ENCODE assay signal across 1 cellular context in the genomic region with DNA sequence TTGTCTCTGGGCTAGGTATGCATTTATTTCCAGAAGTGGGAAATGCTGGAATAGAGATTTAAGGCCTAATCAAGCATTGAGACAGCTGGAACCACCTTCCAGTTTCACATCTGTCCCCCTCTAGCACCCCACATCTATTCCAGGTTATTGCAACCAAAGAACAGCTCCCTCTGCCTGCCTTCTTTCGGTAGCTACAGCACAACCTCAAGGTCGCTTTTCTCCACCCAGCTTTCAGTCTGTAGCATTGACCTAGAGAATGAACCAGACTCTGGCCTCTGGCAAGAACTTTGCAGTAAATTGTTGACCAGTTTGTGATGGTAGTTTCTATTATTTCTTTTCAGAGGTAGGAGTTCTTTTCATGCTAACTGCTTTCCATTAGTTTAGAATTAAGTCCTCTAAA.
TF ChIP-seq lines count a peak whose summit lies in the region.

No MANE protein-coding gene starts in this region.

TF ChIP-seq in K562, 482 proteins besides CTCF, POLR2A, EP300 and RAD21 (continued from another document):
- TF ChIP-seq, protein P1, sequence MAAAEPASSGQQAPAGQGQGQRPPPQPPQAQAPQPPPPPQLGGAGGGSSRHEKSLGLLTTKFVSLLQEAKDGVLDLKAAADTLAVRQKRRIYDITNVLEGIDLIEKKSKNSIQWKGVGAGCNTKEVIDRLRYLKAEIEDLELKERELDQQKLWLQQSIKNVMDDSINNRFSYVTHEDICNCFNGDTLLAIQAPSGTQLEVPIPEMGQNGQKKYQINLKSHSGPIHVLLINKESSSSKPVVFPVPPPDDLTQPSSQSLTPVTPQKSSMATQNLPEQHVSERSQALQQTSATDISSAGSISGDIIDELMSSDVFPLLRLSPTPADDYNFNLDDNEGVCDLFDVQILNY (CRISPR knock-in tag; IDR thresholded peaks at IDR 0.05), result no peak
- TF ChIP-seq, protein P2, sequence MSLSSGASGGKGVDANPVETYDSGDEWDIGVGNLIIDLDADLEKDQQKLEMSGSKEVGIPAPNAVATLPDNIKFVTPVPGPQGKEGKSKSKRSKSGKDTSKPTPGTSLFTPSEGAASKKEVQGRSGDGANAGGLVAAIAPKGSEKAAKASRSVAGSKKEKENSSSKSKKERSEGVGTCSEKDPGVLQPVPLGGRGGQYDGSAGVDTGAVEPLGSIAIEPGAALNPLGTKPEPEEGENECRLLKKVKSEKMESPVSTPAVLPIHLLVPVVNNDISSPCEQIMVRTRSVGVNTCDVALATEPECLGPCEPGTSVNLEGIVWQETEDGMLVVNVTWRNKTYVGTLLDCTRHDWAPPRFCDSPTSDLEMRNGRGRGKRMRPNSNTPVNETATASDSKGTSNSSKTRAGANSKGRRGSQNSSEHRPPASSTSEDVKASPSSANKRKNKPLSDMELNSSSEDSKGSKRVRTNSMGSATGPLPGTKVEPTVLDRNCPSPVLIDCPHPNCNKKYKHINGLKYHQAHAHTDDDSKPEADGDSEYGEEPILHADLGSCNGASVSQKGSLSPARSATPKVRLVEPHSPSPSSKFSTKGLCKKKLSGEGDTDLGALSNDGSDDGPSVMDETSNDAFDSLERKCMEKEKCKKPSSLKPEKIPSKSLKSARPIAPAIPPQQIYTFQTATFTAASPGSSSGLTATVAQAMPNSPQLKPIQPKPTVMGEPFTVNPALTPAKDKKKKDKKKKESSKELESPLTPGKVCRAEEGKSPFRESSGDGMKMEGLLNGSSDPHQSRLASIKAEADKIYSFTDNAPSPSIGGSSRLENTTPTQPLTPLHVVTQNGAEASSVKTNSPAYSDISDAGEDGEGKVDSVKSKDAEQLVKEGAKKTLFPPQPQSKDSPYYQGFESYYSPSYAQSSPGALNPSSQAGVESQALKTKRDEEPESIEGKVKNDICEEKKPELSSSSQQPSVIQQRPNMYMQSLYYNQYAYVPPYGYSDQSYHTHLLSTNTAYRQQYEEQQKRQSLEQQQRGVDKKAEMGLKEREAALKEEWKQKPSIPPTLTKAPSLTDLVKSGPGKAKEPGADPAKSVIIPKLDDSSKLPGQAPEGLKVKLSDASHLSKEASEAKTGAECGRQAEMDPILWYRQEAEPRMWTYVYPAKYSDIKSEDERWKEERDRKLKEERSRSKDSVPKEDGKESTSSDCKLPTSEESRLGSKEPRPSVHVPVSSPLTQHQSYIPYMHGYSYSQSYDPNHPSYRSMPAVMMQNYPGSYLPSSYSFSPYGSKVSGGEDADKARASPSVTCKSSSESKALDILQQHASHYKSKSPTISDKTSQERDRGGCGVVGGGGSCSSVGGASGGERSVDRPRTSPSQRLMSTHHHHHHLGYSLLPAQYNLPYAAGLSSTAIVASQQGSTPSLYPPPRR (CRISPR knock-in tag; IDR thresholded peaks at IDR 0.05; ENCODE audit: borderline replicate concordance), result no peak
- TF ChIP-seq CBFA2T2 (conservative IDR thresholded peaks at IDR 0.05) (no peak), XRCC4 (IDR thresholded peaks at IDR 0.05; ENCODE audit: extremely low read depth, insufficient read depth, insufficient read length) (no peak), MEF2A (IDR thresholded peaks at IDR 0.05; ENCODE audit: control insufficient read depth, low read depth, low read length) (no peak), ETV5 (CRISPR knock-in tag; IDR thresholded peaks at IDR 0.05; ENCODE audit: low read depth) (no peak), RNF2 (IDR thresholded peaks at IDR 0.05) (no peak), MCM7 (IDR thresholded peaks at IDR 0.05) (no peak), MIER1 (IDR thresholded peaks at IDR 0.05; ENCODE audit: low read depth) (no peak)
- TF ChIP-seq, protein P3, sequence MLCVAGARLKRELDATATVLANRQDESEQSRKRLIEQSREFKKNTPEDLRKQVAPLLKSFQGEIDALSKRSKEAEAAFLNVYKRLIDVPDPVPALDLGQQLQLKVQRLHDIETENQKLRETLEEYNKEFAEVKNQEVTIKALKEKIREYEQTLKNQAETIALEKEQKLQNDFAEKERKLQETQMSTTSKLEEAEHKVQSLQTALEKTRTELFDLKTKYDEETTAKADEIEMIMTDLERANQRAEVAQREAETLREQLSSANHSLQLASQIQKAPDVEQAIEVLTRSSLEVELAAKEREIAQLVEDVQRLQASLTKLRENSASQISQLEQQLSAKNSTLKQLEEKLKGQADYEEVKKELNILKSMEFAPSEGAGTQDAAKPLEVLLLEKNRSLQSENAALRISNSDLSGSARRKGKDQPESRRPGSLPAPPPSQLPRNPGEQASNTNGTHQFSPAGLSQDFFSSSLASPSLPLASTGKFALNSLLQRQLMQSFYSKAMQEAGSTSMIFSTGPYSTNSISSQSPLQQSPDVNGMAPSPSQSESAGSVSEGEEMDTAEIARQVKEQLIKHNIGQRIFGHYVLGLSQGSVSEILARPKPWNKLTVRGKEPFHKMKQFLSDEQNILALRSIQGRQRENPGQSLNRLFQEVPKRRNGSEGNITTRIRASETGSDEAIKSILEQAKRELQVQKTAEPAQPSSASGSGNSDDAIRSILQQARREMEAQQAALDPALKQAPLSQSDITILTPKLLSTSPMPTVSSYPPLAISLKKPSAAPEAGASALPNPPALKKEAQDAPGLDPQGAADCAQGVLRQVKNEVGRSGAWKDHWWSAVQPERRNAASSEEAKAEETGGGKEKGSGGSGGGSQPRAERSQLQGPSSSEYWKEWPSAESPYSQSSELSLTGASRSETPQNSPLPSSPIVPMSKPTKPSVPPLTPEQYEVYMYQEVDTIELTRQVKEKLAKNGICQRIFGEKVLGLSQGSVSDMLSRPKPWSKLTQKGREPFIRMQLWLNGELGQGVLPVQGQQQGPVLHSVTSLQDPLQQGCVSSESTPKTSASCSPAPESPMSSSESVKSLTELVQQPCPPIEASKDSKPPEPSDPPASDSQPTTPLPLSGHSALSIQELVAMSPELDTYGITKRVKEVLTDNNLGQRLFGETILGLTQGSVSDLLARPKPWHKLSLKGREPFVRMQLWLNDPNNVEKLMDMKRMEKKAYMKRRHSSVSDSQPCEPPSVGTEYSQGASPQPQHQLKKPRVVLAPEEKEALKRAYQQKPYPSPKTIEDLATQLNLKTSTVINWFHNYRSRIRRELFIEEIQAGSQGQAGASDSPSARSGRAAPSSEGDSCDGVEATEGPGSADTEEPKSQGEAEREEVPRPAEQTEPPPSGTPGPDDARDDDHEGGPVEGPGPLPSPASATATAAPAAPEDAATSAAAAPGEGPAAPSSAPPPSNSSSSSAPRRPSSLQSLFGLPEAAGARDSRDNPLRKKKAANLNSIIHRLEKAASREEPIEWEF (CRISPR knock-in tag; IDR thresholded peaks at IDR 0.05), result no peak
TF ChIP-seq in K562: peak in this region for 0.
